In the genomic region with DNA sequence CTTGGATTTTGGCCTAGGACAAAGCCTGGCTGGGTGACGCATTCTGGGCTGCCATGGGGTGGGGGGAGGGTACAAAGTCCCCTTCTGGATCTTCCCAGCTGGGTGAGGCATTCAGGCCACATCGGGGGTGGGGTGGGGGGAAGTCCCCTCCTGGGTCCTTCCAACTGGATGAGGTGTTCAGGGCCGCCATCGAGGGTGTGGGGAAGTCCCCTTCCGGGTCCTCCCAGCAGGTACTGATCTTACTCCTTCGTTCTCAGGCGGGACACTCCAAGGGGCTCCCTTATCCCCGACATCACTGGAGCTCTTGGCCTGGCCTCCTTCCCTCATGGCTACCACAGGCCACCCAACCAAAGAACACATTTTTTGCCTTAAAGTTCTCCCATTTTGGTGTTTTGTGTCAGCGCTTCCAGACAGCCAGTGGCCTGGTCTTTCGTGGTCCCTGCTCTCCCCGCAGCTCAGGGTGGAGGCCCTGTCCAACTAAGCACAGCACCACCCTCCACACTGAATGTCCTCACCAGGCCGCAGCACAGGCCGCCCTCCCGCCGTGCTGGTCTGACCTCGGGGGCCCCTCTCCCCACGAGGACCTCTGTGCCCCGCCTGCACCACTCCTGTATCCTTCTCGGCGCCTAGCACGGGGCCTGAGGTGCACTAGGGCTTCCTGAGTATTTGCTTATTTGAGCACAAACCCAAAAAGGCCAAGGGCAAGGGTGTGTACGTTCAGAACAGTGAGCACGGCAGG, we compare ENCODE assay signal across 34 cellular contexts. TPM values are rescaled to one million over a fixed set of nuclear protein-coding genes. Genes with fewer than 3 reads are reported as not detected.
"Had no signal": no experiment of that assay in that cellular context is flagged by ENCODE, and none has a peak within 500 bp of the region (broad histone marks: within the 10 kb centered on the region; RNA-seq: fewer than 3 reads in every experiment).

No MANE protein-coding gene starts in this region.

- H3K4me3 Mint-ChIP-seq: immature natural killer cell; memory B cell; natural killer cell treated with Interleukin-12 subunit alpha and Interleukin-12 subunit beta and Interleukin-15 and Interleukin-18, amount 100 ng/mL, for 72 hours; stimulated activated memory B cell treated with anti-CD40 and anti-IgM and Interleukin-4, amounts not matched to agents 10 μg/mL and 1 μg/mL and 100 μg/mL, for 72 hours; type B pancreatic cell had no signal

- FAIRE-seq: colon, endothelial cell of umbilical vein had no signal

- H3K27ac ChIP-seq: esophagus muscularis mucosa, foreskin keratinocyte, gastroesophageal sphincter, heart right ventricle, ovary, psoas muscle, sigmoid colon, spleen, testis, tibial artery had no signal

- ATAC-seq: foreskin keratinocyte; gastroesophageal sphincter; heart right ventricle; left ventricle myocardium superior; psoas muscle; right cardiac atrium; stimulated activated naive CD8-positive, alpha-beta T cell treated with anti-CD3 and anti-CD28 coated beads, Interleukin-15, Interleukin-2, amounts not matched to agents 100 U/mL and 50 U/mL, for 24 hours had no signal

- H3K36me3 ChIP-seq: esophagus muscularis mucosa, gastroesophageal sphincter, heart right ventricle, ovary, sigmoid colon, spleen, tibial artery had no signal

- H3K27ac Mint-ChIP-seq: memory B cell; natural killer cell treated with Interleukin-12 subunit alpha and Interleukin-12 subunit beta and Interleukin-15 and Interleukin-18, amount 100 ng/mL, for 72 hours; stimulated activated memory B cell treated with anti-CD40 and anti-IgM and Interleukin-4, amounts not matched to agents 10 μg/mL and 1 μg/mL and 100 μg/mL, for 72 hours; type B pancreatic cell had no signal

- H3K36me3 Mint-ChIP-seq: immature natural killer cell; natural killer cell treated with Interleukin-12 subunit alpha and Interleukin-12 subunit beta and Interleukin-15 and Interleukin-18, amount 100 ng/mL, for 72 hours; stimulated activated memory B cell treated with anti-CD40 and anti-IgM and Interleukin-4, amounts not matched to agents 10 μg/mL and 1 μg/mL and 100 μg/mL, for 72 hours; type B pancreatic cell had no signal

- H3K9me3 Mint-ChIP-seq: memory B cell; natural killer cell treated with Interleukin-12 subunit alpha and Interleukin-12 subunit beta and Interleukin-15 and Interleukin-18, amount 100 ng/mL, for 72 hours; type B pancreatic cell had no signal

- H3K4me1 ChIP-seq: foreskin keratinocyte, psoas muscle, testis had no signal

- H3K4me3 ChIP-seq: dorsolateral prefrontal cortex, esophagus muscularis mucosa, gastroesophageal sphincter, heart right ventricle, lung, ovary, psoas muscle, sigmoid colon, spleen, tibial artery had no signal

- H3K27me3 ChIP-seq: ovary, testis had no signal

- H3K9me3 ChIP-seq: esophagus muscularis mucosa, gastroesophageal sphincter, heart right ventricle, ovary, psoas muscle, sigmoid colon, spleen, testis, tibial artery had no signal

- DNase-seq: dorsolateral prefrontal cortex; effector CD8-positive, alpha-beta T cell; foreskin keratinocyte; glutamatergic neuron; heart right ventricle; hypothalamus; immature natural killer cell; islet precursor cell; left ventricle myocardium superior; occipital lobe; ovary; posterior cingulate gyrus; psoas muscle; right cardiac atrium; sigmoid colon; spleen; stimulated activated CD4-positive, alpha-beta T cell treated with anti-CD3 and anti-CD28 coated beads, Interleukin-4, amount 100 ng/mL, for 4 hours; stimulated activated naive CD8-positive, alpha-beta T cell treated with anti-CD3 and anti-CD28 coated beads, Interleukin-15, Interleukin-2, amounts not matched to agents 100 U/mL and 50 U/mL, for 24 hours; testis; tibial artery had no signal

RNA-seq across cellular contexts. Expression of a gene that starts 38.5 kb away (rescaled TPM):
- total RNA-seq: endothelial cell of umbilical vein, epithelial cell of proximal tubule, fibroblast of lung, foreskin keratinocyte, left ventricle myocardium superior, mononuclear cell, occipital lobe, spleen, urinary bladder had no signal
- polyA plus RNA-seq: endothelial cell of umbilical vein, fibroblast of lung, foreskin keratinocyte, immature natural killer cell, sigmoid colon had no signal

RNA-seq across cellular contexts. Expression of a gene that starts 49.9 kb away (rescaled TPM):
- total RNA-seq: endothelial cell of umbilical vein; epithelial cell of proximal tubule; esophagus muscularis mucosa; fibroblast of lung; foreskin keratinocyte; gastroesophageal sphincter; heart right ventricle; left ventricle myocardium superior; lung; mononuclear cell; natural killer cell treated with Interleukin-12 subunit alpha and Interleukin-12 subunit beta and Interleukin-15 and Interleukin-18, amount 100 ng/mL, for 72 hours; ovary; psoas muscle; renal cortical epithelial cell; right cardiac atrium; sigmoid colon; spleen had no signal
- polyA plus RNA-seq: endothelial cell of umbilical vein, fibroblast of lung, foreskin keratinocyte, heart right ventricle, immature natural killer cell, lung, psoas muscle, right cardiac atrium, sigmoid colon, spleen, urinary bladder had no signal
